In genomic region chr1:121048293-121048752, GRCh38 we compare ENCODE assay signal across 8 cellular contexts.
DNase-seq lines count a peak whose midpoint lies in the region; ATAC-seq and TF ChIP-seq lines count a peak whose summit lies in the region.
"Not testable (repeated sequence)": the region's sequence is repeated elsewhere in the genome, so short reads cannot be mapped to it uniquely, and the experiment has no call there.

No MANE protein-coding gene starts in this region.

- H3K4me3 Mint-ChIP-seq in CD14-positive monocyte: peak overlapping the region; percentile 58 to 72
- H3K4me3 Mint-ChIP-seq in activated CD4-positive, alpha-beta memory T cell treated with anti-CD3 and anti-CD28 coated beads, Interleukin-2, amount 10 ng/mL, durations not matched to agents 7 days and 5 days: not testable (repeated sequence)
- peak overlapping the region in 6 of 10 donors; percentile 9 to 67 (median 36) for H3K4me3 Mint-ChIP-seq in naive thymus-derived CD4-positive, alpha-beta T cell

- in situ Hi-C loops in Panc1 (cut with HindIII; ENCODE audit: low pct_unique_long_range_greater_than_20kb, low sequenced_read_pairs): not testable (repeated sequence)

- not testable (repeated sequence) for H3K4me1 ChIP-seq in Panc1 (ENCODE audit: control insufficient read depth, insufficient read depth, low read length); naive thymus-derived CD4-positive, alpha-beta T cell (ENCODE audit: control insufficient read depth in 2 of 2, insufficient read depth in 2 of 2, low read length in 2 of 2)

- DNase-seq in CD14-positive monocyte (ENCODE audit: low spot score); Panc1 (ENCODE audit: low read depth, low spot score): not testable (repeated sequence)
- DNase-seq in activated CD4-positive, alpha-beta memory T cell treated with anti-CD3 and anti-CD28 coated beads, Interleukin-2, amount 10 ng/mL, durations not matched to agents 7 days and 5 days: peak; percentile 47
- DNase-seq in activated effector memory CD4-positive, alpha-beta T cell treated with anti-CD3 and anti-CD28 coated beads, Interleukin-2, amount 50 U/mL, for 16 hours: peak; percentile 66
- DNase-seq in central memory CD4-positive, alpha-beta T cell: peak; percentile 1
- peak in 3 of 9 donors; percentile 7 to 23 (median 10) for DNase-seq in naive thymus-derived CD4-positive, alpha-beta T cell
- DNase-seq in stimulated activated CD4-positive, alpha-beta T cell treated with anti-CD3 and anti-CD28 coated beads, Interleukin-4, amount 100 ng/mL, for 48 hours (ENCODE audit: low read depth in 2 of 2): peak; percentile 7 to 21

- H3K27ac Mint-ChIP-seq in CD14-positive monocyte; activated CD4-positive, alpha-beta memory T cell treated with anti-CD3 and anti-CD28 coated beads, Interleukin-2, amount 10 ng/mL, durations not matched to agents 7 days and 5 days: not testable (repeated sequence)
- H3K27ac Mint-ChIP-seq in naive thymus-derived CD4-positive, alpha-beta T cell: peak overlapping the region in 1 of 9 donors; percentile 65

- ATAC-seq in HG02885 (IDR thresholded peaks at IDR 0.05; ENCODE audit: poor library complexity, unreplicated experiment) (peak; percentile 86), Panc1 (peak; percentile 80; the same call in 1 of the 2 replicates)
- ATAC-seq in naive thymus-derived CD4-positive, alpha-beta T cell: not testable (repeated sequence)

- not testable (repeated sequence) for H3K4me3 ChIP-seq in Panc1 (ENCODE audit: low read depth in 2 of 2, low read length in 2 of 2); naive thymus-derived CD4-positive, alpha-beta T cell (ENCODE audit: low read length)

- CTCF ChIA-PET in Panc1 (lab: Charles Lee); activated CD4-positive, alpha-beta memory T cell treated with anti-CD3 and anti-CD28 coated beads, Interleukin-2, amount 10 ng/mL, durations not matched to agents 7 days and 5 days (lab: Charles Lee); naive thymus-derived CD4-positive, alpha-beta T cell (lab: Charles Lee): not testable (repeated sequence)

- BruUV-seq in Panc1 (replicated peaks; lab: Mats Ljungman, UMichigan): not testable (repeated sequence)

- POLR2A ChIA-PET in Panc1 (lab: Charles Lee); activated CD4-positive, alpha-beta memory T cell treated with anti-CD3 and anti-CD28 coated beads, Interleukin-2, amount 10 ng/mL, durations not matched to agents 7 days and 5 days (lab: Charles Lee); naive thymus-derived CD4-positive, alpha-beta T cell (lab: Charles Lee): not testable (repeated sequence)

- TF ChIP-seq CTCF in CD14-positive monocyte (IDR thresholded peaks at IDR 0.05); Panc1 (IDR thresholded peaks at IDR 0.05): not testable (repeated sequence)

- not testable (repeated sequence) for H3K36me3 ChIP-seq in Panc1 (ENCODE audit: control insufficient read depth, insufficient read depth, low read length); naive thymus-derived CD4-positive, alpha-beta T cell (ENCODE audit: control insufficient read depth in 2 of 3, insufficient read depth in 3 of 3, low read length in 3 of 3)

- not testable (repeated sequence) for H3K27ac ChIP-seq in Panc1 (ENCODE audit: low read length); naive thymus-derived CD4-positive, alpha-beta T cell (ENCODE audit: low read depth, low read length)

- H3K27me3 ChIP-seq in Panc1 (ENCODE audit: control insufficient read depth, insufficient read depth, low read length); naive thymus-derived CD4-positive, alpha-beta T cell (ENCODE audit: control insufficient read depth in 2 of 2, insufficient read depth in 2 of 2, low read length in 2 of 2): not testable (repeated sequence)

- H3K4me1 Mint-ChIP-seq in CD14-positive monocyte: peaks cover 22% of the 10 kb centered on the region
- H3K4me1 Mint-ChIP-seq in activated CD4-positive, alpha-beta memory T cell treated with anti-CD3 and anti-CD28 coated beads, Interleukin-2, amount 10 ng/mL, durations not matched to agents 7 days and 5 days: not testable (repeated sequence)
- peaks cover 0 to 15% (median 9%) of the 10 kb centered on the region in 7 donors for H3K4me1 Mint-ChIP-seq in naive thymus-derived CD4-positive, alpha-beta T cell

- H3K36me3 Mint-ChIP-seq in CD14-positive monocyte; activated CD4-positive, alpha-beta memory T cell treated with anti-CD3 and anti-CD28 coated beads, Interleukin-2, amount 10 ng/mL, durations not matched to agents 7 days and 5 days (ENCODE audit: low read depth); naive thymus-derived CD4-positive, alpha-beta T cell: not testable (repeated sequence)

- not testable (repeated sequence) for H3K9me3 Mint-ChIP-seq in CD14-positive monocyte; activated CD4-positive, alpha-beta memory T cell treated with anti-CD3 and anti-CD28 coated beads, Interleukin-2, amount 10 ng/mL, durations not matched to agents 7 days and 5 days; naive thymus-derived CD4-positive, alpha-beta T cell

- H3K9me3 ChIP-seq in Panc1 (ENCODE audit: control insufficient read depth, insufficient read depth, low read depth, low read length); naive thymus-derived CD4-positive, alpha-beta T cell (ENCODE audit: control insufficient read depth in 2 of 3, low read length in 3 of 3): not testable (repeated sequence)

- intact Hi-C loops in CD14-positive monocyte (cut with micrococcal nuclease); Panc1 (cut with micrococcal nuclease; ENCODE audit: unreplicated experiment); naive thymus-derived CD4-positive, alpha-beta T cell (cut with micrococcal nuclease): not testable (repeated sequence)

- peaks cover 11 to 18% (median 14%) of the 10 kb centered on the region in 3 donors for H3K27me3 Mint-ChIP-seq in CD14-positive monocyte (ENCODE audit: low read depth in 3 of 3)
- peaks cover 10% of the 10 kb centered on the region for H3K27me3 Mint-ChIP-seq in activated CD4-positive, alpha-beta memory T cell treated with anti-CD3 and anti-CD28 coated beads, Interleukin-2, amount 10 ng/mL, durations not matched to agents 7 days and 5 days
- peaks cover 5 to 21% (median 13%) of the 10 kb centered on the region in 5 donors for H3K27me3 Mint-ChIP-seq in naive thymus-derived CD4-positive, alpha-beta T cell
